ENCODE assay signal across 20 cellular contexts in the genomic region with DNA sequence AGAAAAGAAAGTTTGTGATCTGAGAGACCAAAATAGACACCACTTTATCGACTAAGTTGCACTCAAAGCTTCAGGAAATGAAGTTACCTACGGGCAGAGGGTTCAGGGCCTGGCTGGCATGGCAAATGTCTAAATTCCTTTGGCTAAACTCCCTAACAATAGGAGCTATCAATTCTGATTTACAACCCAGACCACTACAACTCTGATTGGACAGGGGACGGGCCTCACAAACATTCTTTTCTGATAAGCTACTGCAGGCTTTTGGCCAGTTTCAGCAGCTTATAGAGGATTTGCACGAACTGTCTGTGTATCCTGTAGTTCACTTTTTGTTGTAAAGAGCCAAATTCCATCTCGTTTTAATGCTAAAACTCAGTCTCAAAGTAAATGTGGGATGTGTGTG.
A peak's percentile ranks its signal among the peaks of the same experiment; 100 is the strongest.
DNase-seq lines count a peak whose midpoint lies in the region; ATAC-seq and TF ChIP-seq lines count a peak whose summit lies in the region.
"Had no signal": no experiment of that assay in that cellular context is flagged by ENCODE, and none has a peak within 500 bp of the region (broad histone marks: within the 10 kb centered on the region; RNA-seq: fewer than 3 reads in every experiment).

No MANE protein-coding gene starts in this region.

- H3K36me3 Mint-ChIP-seq in mesothelial cell of epicardium = no peaks in the 10 kb centered on the region
- H3K36me3 Mint-ChIP-seq: activated naive CD8-positive, alpha-beta T cell treated with anti-CD3 and anti-CD28 coated beads for 36 hours had no signal

- TF ChIP-seq CTCF in AG09309 (IDR thresholded peaks at IDR 0.05; ENCODE audit: control insufficient read depth, insufficient read depth, low read depth, low read length, missing control alignments) = no peak
- TF ChIP-seq CTCF in mesothelial cell of epicardium (IDR thresholded peaks at IDR 0.05; ENCODE audit: unreplicated experiment) = no peak

- H3K4me1 Mint-ChIP-seq in mesothelial cell of epicardium = peaks cover 7% of the 10 kb centered on the region
- H3K4me1 Mint-ChIP-seq: activated naive CD8-positive, alpha-beta T cell treated with anti-CD3 and anti-CD28 coated beads for 36 hours had no signal

- peak overlapping the region; percentile 80 for H3K27ac Mint-ChIP-seq in mesothelial cell of epicardium
- H3K27ac Mint-ChIP-seq: activated naive CD8-positive, alpha-beta T cell treated with anti-CD3 and anti-CD28 coated beads for 36 hours; activated T-helper 1 cell treated with anti-CD3 and anti-CD28 coated beads, Interleukin-12 subunit alpha, Interleukin-12 subunit beta, Interleukin-2, Interleukin-4 antibody, amounts not matched to agents 30 ng/mL and 10 ng/mL and 1 ng/mL, durations not matched to agents 14 hours and 24 hours and 36 hours; CD4-positive, alpha-beta T cell; effector memory CD8-positive, alpha-beta T cell had no signal

- ATAC-seq in GM21619 (IDR thresholded peaks at IDR 0.05; ENCODE audit: unreplicated experiment) = no peak
- no peak for ATAC-seq in HG03520 (IDR thresholded peaks at IDR 0.05; ENCODE audit: unreplicated experiment)
- ATAC-seq: effector memory CD8-positive, alpha-beta T cell had no signal

- H3K4me3 ChIP-seq in AG09309 (ENCODE audit: control insufficient read depth, low read depth, low read length) = no peak overlapping the region

- DNase-seq in AG09309 (ENCODE audit: low read depth) (peak; percentile 16), LHCN-M2 (ENCODE audit: low read depth) (peak; percentile 1), dermis microvascular lymphatic vessel endothelial cell (ENCODE audit: low read depth in 2 of 2) (peak; percentile 12 to 59), mesothelial cell of epicardium (ENCODE audit: low spot score in 2 of 2, unreplicated experiment in 2 of 2) (no peak), NCI-H446 (lab: John Stamatoyannopoulos, UW) (no peak), NCI-H1930 (lab: John Stamatoyannopoulos, UW) (no peak)
- DNase-seq: activated CD4-positive, CD25-positive, alpha-beta regulatory T cell treated with anti-CD3 and anti-CD28 coated beads, Interleukin-2, amount 50 U/mL, for 72 hours; activated naive CD8-positive, alpha-beta T cell treated with anti-CD3 and anti-CD28 coated beads for 36 hours; caudate nucleus; CD4-positive, alpha-beta T cell; DMS153; effector memory CD8-positive, alpha-beta T cell; islet precursor cell; KBM-7; NCI-H2029; RPMI8226; stimulated activated CD4-positive, alpha-beta T cell treated with anti-CD3 and anti-CD28 coated beads, Interleukin-4, amount 100 ng/mL, for 4 hours had no signal

- H3K9me3 Mint-ChIP-seq in mesothelial cell of epicardium = peaks cover 16% of the 10 kb centered on the region
- H3K9me3 Mint-ChIP-seq: activated naive CD8-positive, alpha-beta T cell treated with anti-CD3 and anti-CD28 coated beads for 36 hours; CD4-positive, alpha-beta T cell; effector memory CD8-positive, alpha-beta T cell had no signal

- H3K4me3 Mint-ChIP-seq in mesothelial cell of epicardium = no peak overlapping the region
- H3K4me3 Mint-ChIP-seq: activated naive CD8-positive, alpha-beta T cell treated with anti-CD3 and anti-CD28 coated beads for 36 hours; activated T-helper 1 cell treated with anti-CD3 and anti-CD28 coated beads, Interleukin-12 subunit alpha, Interleukin-12 subunit beta, Interleukin-2, Interleukin-4 antibody, amounts not matched to agents 30 ng/mL and 10 ng/mL and 1 ng/mL, durations not matched to agents 14 hours and 24 hours and 36 hours; CD4-positive, alpha-beta T cell; effector memory CD8-positive, alpha-beta T cell had no signal

- H3K27me3 Mint-ChIP-seq in mesothelial cell of epicardium (ENCODE audit: low read depth) = no peaks in the 10 kb centered on the region
- H3K27me3 Mint-ChIP-seq: activated naive CD8-positive, alpha-beta T cell treated with anti-CD3 and anti-CD28 coated beads for 36 hours; CD4-positive, alpha-beta T cell; effector memory CD8-positive, alpha-beta T cell had no signal

Comparison
In these comparisons a context has a peak if more than half of its experiments do, and no peak if none do; other contexts are left out.
1. DNase-seq: peak in AG09309 (single experiment), LHCN-M2 (single experiment) and dermis microvascular lymphatic vessel endothelial cell (2 of 2); none in mesothelial cell of epicardium (0 of 2), NCI-H446 (0 of 2) and NCI-H1930 (0 of 2).